In the genomic region with DNA sequence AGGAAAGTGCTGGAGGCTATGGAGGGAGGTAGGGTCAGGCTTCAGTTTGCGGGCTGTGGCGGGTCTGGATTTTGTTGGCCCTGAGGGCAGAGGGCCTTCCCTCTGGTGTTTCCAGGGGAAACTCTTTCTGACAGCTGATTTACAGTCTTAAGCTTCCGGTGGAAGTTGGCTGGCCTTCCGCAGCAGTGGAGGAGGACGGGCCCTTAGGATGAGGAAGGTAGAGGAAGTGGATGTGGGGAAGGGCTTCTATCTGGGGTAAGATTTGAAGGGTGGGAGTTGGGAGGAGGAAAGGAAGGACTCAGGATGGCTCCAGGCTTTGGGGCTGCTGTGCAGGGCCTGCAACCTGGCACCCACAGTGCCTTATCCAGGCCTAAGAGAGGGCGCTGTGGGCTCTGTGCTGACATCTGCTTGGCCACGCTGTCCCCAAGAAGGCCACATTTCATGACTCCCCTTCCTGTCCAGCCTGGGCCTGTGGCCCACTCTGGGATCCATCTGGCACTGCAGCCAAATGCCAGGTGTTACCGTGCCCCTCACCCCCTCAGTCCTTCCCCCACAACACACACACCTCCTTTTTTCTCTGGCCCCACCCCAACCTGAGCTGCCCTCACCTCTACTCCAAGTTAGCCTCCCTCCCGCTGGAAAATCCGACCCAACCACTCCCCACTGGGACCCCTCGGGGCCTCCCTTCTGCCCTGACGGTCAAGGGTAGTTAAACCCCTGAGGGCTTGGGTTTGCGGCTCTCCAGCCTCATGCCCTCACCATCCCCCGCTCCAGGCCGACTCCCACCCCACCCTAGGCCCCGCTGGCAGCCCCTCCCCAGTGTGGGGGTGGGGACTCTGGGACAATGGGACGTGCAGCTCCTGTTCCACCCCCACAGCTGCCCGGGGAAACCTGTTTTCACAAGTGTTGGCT, we compare ENCODE assay signal across 1 cellular context.
TF ChIP-seq lines count a peak whose summit lies in the region.

No MANE protein-coding gene starts in this region.

TF ChIP-seq in K562, 482 proteins besides CTCF, POLR2A, EP300 and RAD21 (continued from another document):
- no peak for TF ChIP-seq PBX2 (CRISPR knock-in tag; IDR thresholded peaks at IDR 0.05; ENCODE audit: low read depth)
- TF ChIP-seq PBX2 (tag; conservative IDR thresholded peaks at IDR 0.05; ENCODE audit: low read depth) = peak; percentile 47; the same call in 1 of the 2 replicates
- TF ChIP-seq EGR1 (conservative IDR thresholded peaks at IDR 0.05) = peak; percentile 52; the same call in 1 of the 2 replicates
- no peak for TF ChIP-seq CBX8 (IDR thresholded peaks at IDR 0.05; ENCODE audit: borderline replicate concordance, extremely low read depth, low read depth, low read length, poor library complexity, severe bottlenecking)
- no peak for TF ChIP-seq U2AF2 (optimal IDR thresholded peaks at IDR 0.05; ENCODE audit: low read depth, low read length)
- TF ChIP-seq, protein P1, sequence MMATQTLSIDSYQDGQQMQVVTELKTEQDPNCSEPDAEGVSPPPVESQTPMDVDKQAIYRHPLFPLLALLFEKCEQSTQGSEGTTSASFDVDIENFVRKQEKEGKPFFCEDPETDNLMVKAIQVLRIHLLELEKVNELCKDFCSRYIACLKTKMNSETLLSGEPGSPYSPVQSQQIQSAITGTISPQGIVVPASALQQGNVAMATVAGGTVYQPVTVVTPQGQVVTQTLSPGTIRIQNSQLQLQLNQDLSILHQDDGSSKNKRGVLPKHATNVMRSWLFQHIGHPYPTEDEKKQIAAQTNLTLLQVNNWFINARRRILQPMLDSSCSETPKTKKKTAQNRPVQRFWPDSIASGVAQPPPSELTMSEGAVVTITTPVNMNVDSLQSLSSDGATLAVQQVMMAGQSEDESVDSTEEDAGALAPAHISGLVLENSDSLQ (IDR thresholded peaks at IDR 0.05) = peak; percentile 57
TF ChIP-seq in K562: peak in this region for 4.
